In the genomic region with DNA sequence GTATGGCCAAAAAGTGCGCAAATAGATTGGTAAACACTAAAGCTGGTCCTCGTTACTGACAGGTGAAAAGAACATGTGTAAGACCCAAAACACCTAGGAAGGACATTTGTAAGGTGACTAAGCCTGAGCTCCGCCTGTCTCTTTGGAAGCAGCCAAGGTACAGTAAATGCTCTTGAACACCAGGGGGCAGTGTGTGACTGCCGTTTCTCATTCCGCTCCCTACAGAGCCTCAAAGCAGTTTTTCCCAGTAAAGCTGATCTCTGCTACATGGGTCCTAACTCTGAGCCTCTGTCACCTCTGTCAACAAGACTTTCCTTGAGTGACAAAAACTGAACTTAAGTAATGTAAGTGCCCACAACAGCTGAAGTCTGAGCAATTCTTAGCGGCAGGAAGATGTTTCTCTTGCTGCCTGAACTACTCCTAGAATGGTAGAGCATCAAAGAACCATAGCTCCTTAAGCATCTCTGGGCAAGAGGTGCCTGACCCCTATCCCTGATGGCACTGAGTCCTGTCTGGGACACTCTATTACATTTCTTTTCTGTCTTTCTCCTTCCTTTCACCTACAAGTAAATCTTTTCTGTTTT, we compare ENCODE assay signal across 8 cellular contexts.
DNase-seq lines count a peak whose midpoint lies in the region; ATAC-seq, FAIRE-seq and TF ChIP-seq lines count a peak whose summit lies in the region.

No MANE protein-coding gene starts in this region.

- H3K9me3 Mint-ChIP-seq in CD4-positive, alpha-beta memory T cell: no peaks in the 10 kb centered on the region
- H3K9me3 Mint-ChIP-seq in endodermal cell (no peaks in the 10 kb centered on the region), mesothelial cell of epicardium (no peaks in the 10 kb centered on the region)
- no peaks in the 10 kb centered on the region for H3K9me3 Mint-ChIP-seq in stimulated activated memory B cell treated with anti-CD40 and anti-IgM and Interleukin-4, amounts not matched to agents 10 μg/mL and 1 μg/mL and 100 μg/mL, for 72 hours

- intact Hi-C loops in CD4-positive, alpha-beta memory T cell (cut with micrococcal nuclease): loop anchor here (2.0 to 5.0 kb wide), 2 partner anchors 936 to 1781 kb away; no protein-coding TSS in a partner anchor

- peaks cover 14 to 18% of the 10 kb centered on the region in 2 donors for H3K27me3 Mint-ChIP-seq in CD4-positive, alpha-beta memory T cell
- peaks cover 51% of the 10 kb centered on the region for H3K27me3 Mint-ChIP-seq in endodermal cell (ENCODE audit: insufficient read depth)
- peaks cover 8% of the 10 kb centered on the region for H3K27me3 Mint-ChIP-seq in mesothelial cell of epicardium (ENCODE audit: low read depth)
- peaks cover 9% of the 10 kb centered on the region for H3K27me3 Mint-ChIP-seq in stimulated activated memory B cell treated with anti-CD40 and anti-IgM and Interleukin-4, amounts not matched to agents 10 μg/mL and 1 μg/mL and 100 μg/mL, for 72 hours

- no peaks in the 10 kb centered on the region for H3K4me1 ChIP-seq in CD4-positive, alpha-beta memory T cell (ENCODE audit: insufficient read depth, low read length)
- H3K4me1 ChIP-seq in endodermal cell (ENCODE audit: control insufficient read depth, insufficient read depth, low read length): no peaks in the 10 kb centered on the region

- peak in 4 of 5 donors; percentile 34 to 41 (median 37) for DNase-seq in CD4-positive, alpha-beta memory T cell
- DNase-seq in GM19239 (ENCODE audit: insufficient read length, low spot score): peak; percentile 57
- DNase-seq in NCI-H460 (ENCODE audit: extremely low read depth, low read depth): peak; percentile 72
- DNase-seq in activated CD4-positive, alpha-beta T cell treated with anti-CD3 and anti-CD28 coated beads, Interleukin-2, amount 50 U/mL, for 24 hours (ENCODE audit: low read depth in 1 of 2, low spot score in 1 of 2): peak; percentile 23 to 51
- peak; percentile 85 for DNase-seq in endodermal cell
- DNase-seq in mesothelial cell of epicardium (ENCODE audit: low spot score in 2 of 2, unreplicated experiment in 2 of 2): peak in 1 of 2 experiments; percentile 69

- no peak overlapping the region for H3K27ac ChIP-seq in CD4-positive, alpha-beta memory T cell (ENCODE audit: low read depth, low read length)
- no peak overlapping the region for H3K27ac ChIP-seq in endodermal cell (ENCODE audit: low read depth, low read length)

- no peak overlapping the region for H3K27ac Mint-ChIP-seq in CD4-positive, alpha-beta memory T cell
- H3K27ac Mint-ChIP-seq in endodermal cell (no peak overlapping the region), mesothelial cell of epicardium (no peak overlapping the region)
- H3K27ac Mint-ChIP-seq in stimulated activated memory B cell treated with anti-CD40 and anti-IgM and Interleukin-4, amounts not matched to agents 10 μg/mL and 1 μg/mL and 100 μg/mL, for 72 hours: no peak overlapping the region

- H3K27me3 ChIP-seq in CD4-positive, alpha-beta memory T cell (ENCODE audit: insufficient read depth, low read length): no peaks in the 10 kb centered on the region
- peaks cover 31% of the 10 kb centered on the region for H3K27me3 ChIP-seq in endodermal cell (ENCODE audit: control insufficient read depth, insufficient read depth, low read length, poor library complexity, severe bottlenecking)

- no peaks in the 10 kb centered on the region for H3K36me3 ChIP-seq in CD4-positive, alpha-beta memory T cell (ENCODE audit: insufficient read depth, low read length)
- no peaks in the 10 kb centered on the region for H3K36me3 ChIP-seq in endodermal cell (ENCODE audit: control insufficient read depth, insufficient read depth, low read length)

- no peaks in the 10 kb centered on the region for H3K36me3 Mint-ChIP-seq in CD4-positive, alpha-beta memory T cell
- no peaks in the 10 kb centered on the region for H3K36me3 Mint-ChIP-seq in endodermal cell (ENCODE audit: low read depth)
- H3K36me3 Mint-ChIP-seq in mesothelial cell of epicardium: no peaks in the 10 kb centered on the region
- no peaks in the 10 kb centered on the region for H3K36me3 Mint-ChIP-seq in stimulated activated memory B cell treated with anti-CD40 and anti-IgM and Interleukin-4, amounts not matched to agents 10 μg/mL and 1 μg/mL and 100 μg/mL, for 72 hours

- no peaks in the 10 kb centered on the region for H3K9me3 ChIP-seq in CD4-positive, alpha-beta memory T cell (ENCODE audit: control insufficient read depth in 1 of 2, low read length in 2 of 2)
- H3K9me3 ChIP-seq in endodermal cell (ENCODE audit: control insufficient read depth, low read length): no peaks in the 10 kb centered on the region

- POLR2A ChIA-PET in CD4-positive, alpha-beta memory T cell (lab: Charles Lee; ENCODE audit: partially characterized antibody): no interaction called here

- no peak overlapping the region for H3K4me3 Mint-ChIP-seq in CD4-positive, alpha-beta memory T cell
- H3K4me3 Mint-ChIP-seq in endodermal cell: no peak overlapping the region
- H3K4me3 Mint-ChIP-seq in mesothelial cell of epicardium: no peak overlapping the region
- H3K4me3 Mint-ChIP-seq in stimulated activated memory B cell treated with anti-CD40 and anti-IgM and Interleukin-4, amounts not matched to agents 10 μg/mL and 1 μg/mL and 100 μg/mL, for 72 hours: no peak overlapping the region

- CTCF ChIA-PET in CD4-positive, alpha-beta memory T cell (lab: Charles Lee; ENCODE audit: partially characterized antibody): interaction anchor here (0.6 to 2.6 kb wide), 23 partner anchors 9 to 1902 kb away, joined by 3 to 30 read pairs (median 5); no protein-coding TSS in a partner anchor

- H3K4me3 ChIP-seq in CD4-positive, alpha-beta memory T cell (ENCODE audit: low read length in 2 of 2): no peak overlapping the region
- no peak overlapping the region for H3K4me3 ChIP-seq in endodermal cell (ENCODE audit: low read length)

- 12 to 13% methylated on average over 6 of the region's 6 CpGs for WGBS in endodermal cell (ENCODE audit: insufficient coverage in 1 of 2, insufficient read length in 1 of 2), 2 experiments

- H3K4me1 Mint-ChIP-seq in CD4-positive, alpha-beta memory T cell: peaks cover 6 to 17% (median 13%) of the 10 kb centered on the region in 4 donors
- H3K4me1 Mint-ChIP-seq in endodermal cell (peaks cover 12% of the 10 kb centered on the region), mesothelial cell of epicardium (peaks cover 13% of the 10 kb centered on the region)
- H3K4me1 Mint-ChIP-seq in stimulated activated memory B cell treated with anti-CD40 and anti-IgM and Interleukin-4, amounts not matched to agents 10 μg/mL and 1 μg/mL and 100 μg/mL, for 72 hours: peaks cover 36% of the 10 kb centered on the region

- no peak overlapping the region for H3K9ac ChIP-seq in endodermal cell (ENCODE audit: extremely low read depth, low read length, poor library complexity, severe bottlenecking)

- TF ChIP-seq CTCF in endodermal cell (conservative IDR thresholded peaks at IDR 0.05): peak; percentile 96
- TF ChIP-seq CTCF in mesothelial cell of epicardium (IDR thresholded peaks at IDR 0.05; ENCODE audit: unreplicated experiment): peak; percentile 89

- ATAC-seq in HG03175 (IDR thresholded peaks at IDR 0.05; ENCODE audit: unreplicated experiment): peak; percentile 70
- ATAC-seq in stimulated activated memory B cell treated with anti-CD40 and anti-IgM and Interleukin-4, amounts not matched to agents 10 μg/mL and 1 μg/mL and 100 μg/mL, for 72 hours: peak; percentile 76

- peak; percentile 93 for FAIRE-seq in GM19239 (lab: Jason Lieb, UNC)
